35 cellular contexts compared by ENCODE assay signal in genomic region chr10:106438386-106438785, GRCh38.
"Had no signal": no experiment of that assay in that cellular context is flagged by ENCODE, and none has a peak within 500 bp of the region (broad histone marks: within the 10 kb centered on the region; RNA-seq: fewer than 3 reads in every experiment).

No MANE protein-coding gene starts in this region.

- H3K36me3 ChIP-seq: brain microvascular endothelial cell, cardiac muscle cell, colonic mucosa, esophagus muscularis mucosa, gastroesophageal sphincter, heart right ventricle, WERI-Rb-1 had no signal

- H3K4me1 ChIP-seq: colonic mucosa, esophagus muscularis mucosa, gastroesophageal sphincter, heart right ventricle had no signal

- H3K4me1 Mint-ChIP-seq: activated B cell treated with CpG ODN at 0.5 μM for 24 hours; activated T-helper 17 cell treated with anti-CD3 and anti-CD28 coated beads, Interleukin-2, amount 50 U/mL, for 72 hours; T-helper 17 cell had no signal

- H2AFZ ChIP-seq: hepatocyte had no signal

- H3K4me3 ChIP-seq: cardiac muscle cell, colonic mucosa, esophagus muscularis mucosa, gastroesophageal sphincter, heart right ventricle, hepatocyte had no signal

- H3K27ac ChIP-seq: brain microvascular endothelial cell, cardiac muscle cell, colonic mucosa, esophagus muscularis mucosa, gastroesophageal sphincter, heart right ventricle, hepatocyte, WERI-Rb-1 had no signal

- H3K27me3 ChIP-seq: brain microvascular endothelial cell, cardiac muscle cell, colonic mucosa, esophagus muscularis mucosa, gastroesophageal sphincter, heart right ventricle, hepatocyte had no signal

- H3K9me3 Mint-ChIP-seq: activated B cell treated with CpG ODN at 0.5 μM for 24 hours; activated T-helper 17 cell treated with anti-CD3 and anti-CD28 coated beads, Interleukin-2, amount 50 U/mL, for 72 hours; T-helper 2 cell treated with Interferon-gamma antibody and Interleukin-4, amounts not matched to agents 5 μg/mL and 100 μg/mL, for 36 hours had no signal

- H3K4me2 ChIP-seq: hepatocyte had no signal

- ATAC-seq: activated CD4-positive, CD25-positive, alpha-beta regulatory T cell treated with anti-CD3 and anti-CD28 coated beads, Interleukin-2, amount 50 U/mL, for 24 hours; activated CD8-positive, alpha-beta T cell treated with anti-CD3 and anti-CD28 coated beads for 36 hours; activated T-cell treated with anti-CD3 and anti-CD28 coated beads, Interleukin-2, amount 50 U/mL, for 4 hours; activated T-helper 17 cell treated with anti-CD3 and anti-CD28 coated beads, Interleukin-2, amount 50 U/mL, for 72 hours; gastroesophageal sphincter; heart right ventricle; T-helper 17 cell had no signal

- DNase-seq: activated B cell treated with CpG ODN at 0.5 μM for 24 hours; activated CD4-positive, alpha-beta T cell treated with anti-CD3 and anti-CD28 coated beads for 48 hours; activated CD4-positive, alpha-beta T cell treated with anti-CD3 and anti-CD28 coated beads, Interleukin-2, amount 50 U/mL, for 1 hour; activated CD4-positive, alpha-beta T cell treated with anti-CD3 and anti-CD28 coated beads, Interleukin-2, amount 50 U/mL, for 48 hours; activated CD8-positive, alpha-beta memory T cell treated with anti-CD3 and anti-CD28 coated beads for 24 hours; activated CD8-positive, alpha-beta T cell treated with anti-CD3 and anti-CD28 coated beads for 36 hours; activated effector memory CD4-positive, alpha-beta T cell treated with Interleukin-2 at 50 U/mL for 16 hours; activated gamma-delta T cell treated with Interleukin-2 at 50 U/mL for 16 hours; activated naive CD4-positive, alpha-beta T cell treated with anti-CD3 and anti-CD28 coated beads, Interleukin-2, amount 50 U/mL, for 16 hours; activated naive CD4-positive, alpha-beta T cell treated with Interleukin-2 at 50 U/mL for 16 hours; activated T-cell treated with anti-CD3 and anti-CD28 coated beads, Interleukin-2, amount 50 U/mL, for 4 hours; amniotic stem cell; anterior cingulate cortex; brain microvascular endothelial cell; central memory CD4-positive, alpha-beta T cell; cerebellar nuclear complex; colonic mucosa; effector CD8-positive, alpha-beta T cell; erythroblast; foreskin melanocyte; heart right ventricle; T-helper 17 cell; T1000; WERI-Rb-1 had no signal

- H3K27ac Mint-ChIP-seq: activated B cell treated with CpG ODN at 0.5 μM for 24 hours; activated CD8-positive, alpha-beta T cell treated with anti-CD3 and anti-CD28 coated beads for 36 hours; activated naive CD8-positive, alpha-beta T cell; activated T-helper 17 cell treated with anti-CD3 and anti-CD28 coated beads, Interleukin-2, amount 50 U/mL, for 72 hours; T-helper 17 cell; T-helper 2 cell treated with Interferon-gamma antibody and Interleukin-4, amounts not matched to agents 5 μg/mL and 100 μg/mL, for 36 hours had no signal

- H3K27me3 Mint-ChIP-seq: activated B cell treated with CpG ODN at 0.5 μM for 24 hours; activated CD8-positive, alpha-beta T cell treated with anti-CD3 and anti-CD28 coated beads for 36 hours; activated naive CD8-positive, alpha-beta T cell; activated T-helper 17 cell treated with anti-CD3 and anti-CD28 coated beads, Interleukin-2, amount 50 U/mL, for 72 hours; T-helper 17 cell had no signal

- H3K36me3 Mint-ChIP-seq: activated naive CD8-positive, alpha-beta T cell had no signal

- H3K4me3 Mint-ChIP-seq: activated B cell treated with CpG ODN at 0.5 μM for 24 hours; activated CD8-positive, alpha-beta T cell treated with anti-CD3 and anti-CD28 coated beads for 36 hours; activated naive CD8-positive, alpha-beta T cell; activated T-cell treated with anti-CD3 and anti-CD28 coated beads, Interleukin-2, amount 50 U/mL, for 4 hours; activated T-helper 17 cell treated with anti-CD3 and anti-CD28 coated beads, Interleukin-2, amount 50 U/mL, for 72 hours; T-helper 17 cell; T-helper 2 cell treated with Interferon-gamma antibody and Interleukin-4, amounts not matched to agents 5 μg/mL and 100 μg/mL, for 36 hours had no signal

- H3K79me2 ChIP-seq: hepatocyte had no signal

- H3K9me3 ChIP-seq: colonic mucosa had no signal

- FAIRE-seq: astrocyte, endometrium, endothelial cell of umbilical vein had no signal
